20 cellular contexts compared by ENCODE assay signal in the genomic region with DNA sequence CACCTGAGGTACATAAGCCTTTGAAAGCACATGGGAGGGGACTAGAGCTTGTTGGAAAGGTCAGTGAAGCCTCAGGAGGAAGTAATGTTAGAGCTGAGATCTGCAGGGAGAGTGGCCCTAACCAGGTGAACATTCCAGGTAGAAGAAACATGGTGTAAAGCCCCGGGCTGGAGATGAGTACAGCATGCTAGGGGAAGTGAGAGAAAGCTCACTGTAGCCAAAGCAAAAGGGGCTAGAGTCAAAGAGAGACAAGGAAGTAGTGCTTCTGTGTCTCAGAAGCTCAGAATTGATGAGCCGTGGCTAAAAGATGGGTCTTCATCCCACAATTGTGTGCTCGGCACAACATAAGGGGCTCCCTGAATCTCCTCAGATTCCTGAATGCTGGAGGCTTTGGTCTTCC.
"Had no signal": no experiment of that assay in that cellular context is flagged by ENCODE, and none has a peak within 500 bp of the region (broad histone marks: within the 10 kb centered on the region; RNA-seq: fewer than 3 reads in every experiment).

No MANE protein-coding gene starts in this region.

- ATAC-seq: activated CD8-positive, alpha-beta memory T cell treated with anti-CD3 and anti-CD28 coated beads, Interleukin-2, amount 10 ng/mL, durations not matched to agents 7 days and 5 days; activated T-helper 17 cell treated with anti-CD3 and anti-CD28 coated beads, Interleukin-2, amount 50 U/mL, for 72 hours; effector memory CD8-positive, alpha-beta T cell; natural killer cell treated with Interleukin-12 subunit alpha and Interleukin-12 subunit beta and Interleukin-15 and Interleukin-18, amount 100 ng/mL, for 72 hours; WTC11 had no signal

- DNase-seq: activated CD4-positive, alpha-beta memory T cell treated with anti-CD3 and anti-CD28 coated beads, Interleukin-2, amount 10 ng/mL, durations not matched to agents 7 days and 5 days; activated CD4-positive, alpha-beta T cell treated with anti-CD3 and anti-CD28 coated beads for 4 hours; activated CD8-positive, alpha-beta memory T cell treated with anti-CD3 and anti-CD28 coated beads, Interleukin-2, amount 10 ng/mL, durations not matched to agents 7 days and 5 days; activated naive CD4-positive, alpha-beta T cell; activated naive CD8-positive, alpha-beta T cell treated with anti-CD3 and anti-CD28 coated beads, Interleukin-2, amount 10 ng/mL, durations not matched to agents 7 days and 5 days; amygdala; dermis blood vessel endothelial cell; effector memory CD8-positive, alpha-beta T cell; esophagus squamous epithelium; mesendoderm; nucleus accumbens; posterior cingulate gyrus; sigmoid colon; spleen; stimulated activated CD4-positive, alpha-beta T cell treated with anti-CD3 and anti-CD28 coated beads, Interleukin-4, amount 100 ng/mL, for 4 hours; transverse colon had no signal

- H3K27me3 Mint-ChIP-seq: activated CD4-positive, alpha-beta memory T cell treated with anti-CD3 and anti-CD28 coated beads, Interleukin-2, amount 10 ng/mL, durations not matched to agents 7 days and 5 days; activated T-helper 17 cell treated with anti-CD3 and anti-CD28 coated beads, Interleukin-2, amount 50 U/mL, for 72 hours; effector memory CD8-positive, alpha-beta T cell; natural killer cell treated with Interleukin-12 subunit alpha and Interleukin-12 subunit beta and Interleukin-15 and Interleukin-18, amount 100 ng/mL, for 72 hours; stimulated activated naive CD8-positive, alpha-beta T cell treated with anti-CD3 and anti-CD28 coated beads, Interleukin-15, Interleukin-2, amounts not matched to agents 100 ng/mL and 50 ng/mL, for 24 hours had no signal

- H3K27ac Mint-ChIP-seq: activated CD4-positive, alpha-beta memory T cell treated with anti-CD3 and anti-CD28 coated beads, Interleukin-2, amount 10 ng/mL, durations not matched to agents 7 days and 5 days; activated CD8-positive, alpha-beta memory T cell treated with anti-CD3 and anti-CD28 coated beads, Interleukin-2, amount 10 ng/mL, durations not matched to agents 7 days and 5 days; activated naive CD8-positive, alpha-beta T cell treated with anti-CD3 and anti-CD28 coated beads, Interleukin-2, amount 10 ng/mL, durations not matched to agents 7 days and 5 days; activated T-helper 17 cell treated with anti-CD3 and anti-CD28 coated beads, Interleukin-2, amount 50 U/mL, for 72 hours; stimulated activated naive CD8-positive, alpha-beta T cell treated with anti-CD3 and anti-CD28 coated beads, Interleukin-15, Interleukin-2, amounts not matched to agents 100 ng/mL and 50 ng/mL, for 24 hours; WTC11 had no signal

- H3K9me3 Mint-ChIP-seq: activated naive CD8-positive, alpha-beta T cell treated with anti-CD3 and anti-CD28 coated beads, Interleukin-2, amount 10 ng/mL, durations not matched to agents 7 days and 5 days; activated T-helper 17 cell treated with anti-CD3 and anti-CD28 coated beads, Interleukin-2, amount 50 U/mL, for 72 hours had no signal

- H3K36me3 Mint-ChIP-seq: activated CD8-positive, alpha-beta memory T cell treated with anti-CD3 and anti-CD28 coated beads, Interleukin-2, amount 10 ng/mL, durations not matched to agents 7 days and 5 days; activated naive CD8-positive, alpha-beta T cell treated with anti-CD3 and anti-CD28 coated beads, Interleukin-2, amount 10 ng/mL, durations not matched to agents 7 days and 5 days; WTC11 had no signal

- H3K4me3 Mint-ChIP-seq: activated CD4-positive, alpha-beta memory T cell treated with anti-CD3 and anti-CD28 coated beads, Interleukin-2, amount 10 ng/mL, durations not matched to agents 7 days and 5 days; activated CD8-positive, alpha-beta memory T cell treated with anti-CD3 and anti-CD28 coated beads, Interleukin-2, amount 10 ng/mL, durations not matched to agents 7 days and 5 days; activated naive CD8-positive, alpha-beta T cell treated with anti-CD3 and anti-CD28 coated beads, Interleukin-2, amount 10 ng/mL, durations not matched to agents 7 days and 5 days; activated T-helper 17 cell treated with anti-CD3 and anti-CD28 coated beads, Interleukin-2, amount 50 U/mL, for 72 hours; effector memory CD8-positive, alpha-beta T cell; natural killer cell treated with Interleukin-12 subunit alpha and Interleukin-12 subunit beta and Interleukin-15 and Interleukin-18, amount 100 ng/mL, for 72 hours; stimulated activated naive CD8-positive, alpha-beta T cell treated with anti-CD3 and anti-CD28 coated beads, Interleukin-15, Interleukin-2, amounts not matched to agents 100 ng/mL and 50 ng/mL, for 24 hours; WTC11 had no signal
